7 cellular contexts compared by ENCODE assay signal in the genomic region with DNA sequence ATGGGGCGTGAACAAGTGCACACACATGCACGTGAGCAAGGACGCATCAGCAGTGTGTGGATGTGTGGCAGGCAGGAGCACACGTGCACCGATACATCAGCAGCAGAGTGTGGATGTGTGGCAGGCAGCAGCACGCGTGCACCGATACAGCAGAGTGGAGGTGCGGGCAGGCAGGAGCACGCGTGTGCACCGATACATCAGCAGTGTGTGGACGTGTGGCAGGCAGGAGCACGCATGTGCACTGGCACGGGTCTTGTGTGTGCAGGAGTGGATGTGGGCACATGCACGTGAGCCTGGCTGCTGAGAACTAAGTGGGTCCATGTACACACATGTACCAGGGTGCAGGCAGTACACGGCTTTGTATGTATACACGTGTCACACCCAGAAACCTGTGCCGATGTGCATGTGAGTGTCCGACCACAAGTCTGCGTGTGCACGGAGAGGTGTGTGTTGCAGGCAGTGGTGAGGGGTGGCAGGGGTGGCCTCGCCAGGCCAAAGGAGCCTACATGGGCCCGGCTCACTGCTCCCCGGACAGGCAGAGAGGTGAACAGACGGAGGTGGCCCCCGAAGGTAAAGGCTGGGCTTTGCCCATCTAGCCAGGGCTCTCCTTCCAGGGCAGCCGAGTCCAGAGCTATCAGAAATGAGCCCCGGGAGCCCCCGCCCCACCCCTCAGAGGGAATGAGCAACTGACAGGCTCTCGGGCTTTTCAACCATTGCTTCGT. TPM values are rescaled to one million over a fixed set of nuclear protein-coding genes. Genes with fewer than 3 reads are reported as not detected.
"Had no signal": no experiment of that assay in that cellular context is flagged by ENCODE, and none has a peak within 500 bp of the region (broad histone marks: within the 10 kb centered on the region; RNA-seq: fewer than 3 reads in every experiment).

No MANE protein-coding gene starts in this region.

- DNase-seq: mammary epithelial cell; stimulated activated CD4-positive, alpha-beta T cell treated with anti-CD3 and anti-CD28 coated beads, Interleukin-1b, Interleukin-23, amount 100 ng/mL, for 48 hours had no signal

- H3K4me1 ChIP-seq: ascending aorta had no signal

- H3K4me3 ChIP-seq: ascending aorta had no signal

- H3K27me3 ChIP-seq: ascending aorta had no signal

- H3K9me3 ChIP-seq: ascending aorta had no signal

- FAIRE-seq: islet of Langerhans had no signal

- ATAC-seq: naive thymus-derived CD8-positive, alpha-beta T cell had no signal

- H3K27ac ChIP-seq: ascending aorta had no signal

RNA-seq across cellular contexts. Expression of gene RFLNA, which starts 53.9 kb away (rescaled TPM):
- total RNA-seq: activated T-helper 17 cell treated with anti-CD3 and anti-CD28 coated beads, Interleukin-2, amount 50 U/mL, for 72 hours; ascending aorta; left lobe of liver; naive thymus-derived CD8-positive, alpha-beta T cell had no signal
- polyA plus RNA-seq: naive thymus-derived CD8-positive, alpha-beta T cell had no signal
